Comparison of ENCODE assay signal across 17 cellular contexts in the genomic region with DNA sequence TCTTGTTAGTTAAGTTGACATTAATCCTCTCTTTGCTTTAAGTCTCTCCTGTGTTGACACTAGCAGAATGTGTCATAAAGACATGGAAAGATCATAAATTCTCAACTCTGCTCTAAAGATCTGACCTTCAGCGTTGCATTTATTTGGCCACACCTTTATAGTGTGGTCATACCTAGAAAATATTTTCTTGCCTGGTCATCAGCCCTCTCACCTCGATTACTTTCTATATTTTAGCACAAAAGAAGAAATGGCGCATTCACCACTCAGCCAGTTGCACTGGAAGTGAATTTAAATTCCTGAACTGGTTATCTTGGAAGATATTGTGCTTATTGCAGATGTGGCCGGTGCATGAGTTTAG.
DNase-seq lines count a peak whose midpoint lies in the region; ATAC-seq, FAIRE-seq and TF ChIP-seq lines count a peak whose summit lies in the region.
"Had no signal": no experiment of that assay in that cellular context is flagged by ENCODE, and none has a peak within 500 bp of the region (broad histone marks: within the 10 kb centered on the region; RNA-seq: fewer than 3 reads in every experiment).

No MANE protein-coding gene starts in this region.

- no TSS peak for BruUV-seq in Calu3 (replicated peaks; lab: Mats Ljungman, UMichigan)

- H3K9me3 Mint-ChIP-seq in stimulated activated naive CD8-positive, alpha-beta T cell treated with anti-CD3 and anti-CD28 coated beads, Interleukin-15, Interleukin-2, amounts not matched to agents 100 ng/mL and 50 ng/mL, for 24 hours, result no peaks in the 10 kb centered on the region
- H3K9me3 Mint-ChIP-seq in activated CD4-positive, alpha-beta memory T cell treated with anti-CD3 and anti-CD28 coated beads for 36 hours, result no peaks in the 10 kb centered on the region
- H3K9me3 Mint-ChIP-seq in osteocyte (ENCODE audit: unreplicated experiment) (no peaks in the 10 kb centered on the region), Calu3 (ENCODE audit: low read depth, unreplicated experiment) (no peaks in the 10 kb centered on the region)

- H3K27me3 Mint-ChIP-seq in stimulated activated naive CD8-positive, alpha-beta T cell treated with anti-CD3 and anti-CD28 coated beads, Interleukin-15, Interleukin-2, amounts not matched to agents 100 ng/mL and 50 ng/mL, for 24 hours, result peaks cover 4% of the 10 kb centered on the region
- H3K27me3 Mint-ChIP-seq in activated CD4-positive, alpha-beta memory T cell treated with anti-CD3 and anti-CD28 coated beads for 36 hours, result no peaks in the 10 kb centered on the region
- H3K27me3 Mint-ChIP-seq in osteocyte (ENCODE audit: unreplicated experiment) (peaks cover 6% of the 10 kb centered on the region), Calu3 (ENCODE audit: unreplicated experiment) (peaks cover 23% of the 10 kb centered on the region)

- H3K27ac Mint-ChIP-seq in stimulated activated naive CD8-positive, alpha-beta T cell treated with anti-CD3 and anti-CD28 coated beads, Interleukin-15, Interleukin-2, amounts not matched to agents 100 ng/mL and 50 ng/mL, for 24 hours, result peak overlapping the region; percentile 96
- H3K27ac Mint-ChIP-seq in activated CD4-positive, alpha-beta memory T cell treated with anti-CD3 and anti-CD28 coated beads for 36 hours, result peak overlapping the region; percentile 79
- no peak overlapping the region for H3K27ac Mint-ChIP-seq in osteocyte (ENCODE audit: unreplicated experiment)
- no peak overlapping the region for H3K27ac Mint-ChIP-seq in Calu3 (ENCODE audit: unreplicated experiment)

- ATAC-seq in stimulated activated naive CD8-positive, alpha-beta T cell treated with anti-CD3 and anti-CD28 coated beads, Interleukin-15, Interleukin-2, amounts not matched to agents 100 U/mL and 50 U/mL, for 24 hours, result no peak
- peak; percentile 86 for ATAC-seq in left colon

- DNase-seq in stimulated activated naive CD8-positive, alpha-beta T cell treated with anti-CD3 and anti-CD28 coated beads, Interleukin-15, Interleukin-2, amounts not matched to agents 100 U/mL and 50 U/mL, for 24 hours, result no peak
- DNase-seq in activated CD4-positive, alpha-beta memory T cell treated with anti-CD3 and anti-CD28 coated beads for 36 hours, result no peak
- DNase-seq in left colon (no peak), urothelium cell line (ENCODE audit: low spot score) (peak; percentile 39), iPS-NIHi11 (ENCODE audit: low spot score) (no peak), osteocyte (ENCODE audit: extremely low spot score, unreplicated experiment) (no peak), Calu3 (no peak)
- DNase-seq: activated CD4-positive, alpha-beta T cell treated with anti-CD3 and anti-CD28 coated beads, Interleukin-2, amount 50 U/mL, for 1 hour; activated gamma-delta T cell; effector CD4-positive, alpha-beta T cell; GM23248; mesenchymal stem cell; NCI-H187; NCI-H524 treated with DMSO at 0.1 percent for 48 hours; RPMI8226; T1000 had no signal

- no peaks in the 10 kb centered on the region for H3K36me3 Mint-ChIP-seq in stimulated activated naive CD8-positive, alpha-beta T cell treated with anti-CD3 and anti-CD28 coated beads, Interleukin-15, Interleukin-2, amounts not matched to agents 100 ng/mL and 50 ng/mL, for 24 hours (ENCODE audit: low read depth)
- no peaks in the 10 kb centered on the region for H3K36me3 Mint-ChIP-seq in activated CD4-positive, alpha-beta memory T cell treated with anti-CD3 and anti-CD28 coated beads for 36 hours
- H3K36me3 Mint-ChIP-seq in osteocyte (ENCODE audit: unreplicated experiment) (no peaks in the 10 kb centered on the region), Calu3 (ENCODE audit: insufficient read depth, unreplicated experiment) (no peaks in the 10 kb centered on the region)

- peaks cover 58% of the 10 kb centered on the region for H3K4me1 Mint-ChIP-seq in stimulated activated naive CD8-positive, alpha-beta T cell treated with anti-CD3 and anti-CD28 coated beads, Interleukin-15, Interleukin-2, amounts not matched to agents 100 ng/mL and 50 ng/mL, for 24 hours (ENCODE audit: low read depth)
- peaks cover 46% of the 10 kb centered on the region for H3K4me1 Mint-ChIP-seq in activated CD4-positive, alpha-beta memory T cell treated with anti-CD3 and anti-CD28 coated beads for 36 hours (ENCODE audit: low read depth)
- peaks cover 2% of the 10 kb centered on the region for H3K4me1 Mint-ChIP-seq in osteocyte (ENCODE audit: unreplicated experiment)
- H3K4me1 Mint-ChIP-seq in Calu3 (ENCODE audit: low read depth, unreplicated experiment), result peaks cover 18% of the 10 kb centered on the region

- CTCF ChIA-PET in activated CD4-positive, alpha-beta memory T cell treated with anti-CD3 and anti-CD28 coated beads for 36 hours (lab: Charles Lee), result interaction anchor here (1.1 to 1.6 kb wide), 4 partner anchors 28 to 122 kb away, joined by 3 to 6 read pairs (median 4); partner anchors contain the start of gene PDCD4
- CTCF ChIA-PET in Calu3 (lab: Charles Lee), result interaction anchor here (1.1 kb wide), 1 partner anchor 28 kb away, joined by 3 read pairs; no protein-coding TSS in a partner anchor

- no peak for TF ChIP-seq CTCF in osteocyte (IDR thresholded peaks at IDR 0.05)
- no peak for TF ChIP-seq CTCF in Calu3 (IDR thresholded peaks at IDR 0.05; ENCODE audit: unreplicated experiment)

- peak overlapping the region; percentile 79 for H3K4me3 Mint-ChIP-seq in stimulated activated naive CD8-positive, alpha-beta T cell treated with anti-CD3 and anti-CD28 coated beads, Interleukin-15, Interleukin-2, amounts not matched to agents 100 ng/mL and 50 ng/mL, for 24 hours
- H3K4me3 Mint-ChIP-seq in activated CD4-positive, alpha-beta memory T cell treated with anti-CD3 and anti-CD28 coated beads for 36 hours, result no peak overlapping the region
- H3K4me3 Mint-ChIP-seq in osteocyte (ENCODE audit: unreplicated experiment) (no peak overlapping the region), Calu3 (ENCODE audit: low read depth, unreplicated experiment) (no peak overlapping the region)

- no peak for FAIRE-seq in urothelium cell line (lab: Jason Lieb, UNC)

- POLR2A ChIA-PET in activated CD4-positive, alpha-beta memory T cell treated with anti-CD3 and anti-CD28 coated beads for 36 hours (lab: Charles Lee), result interaction anchor here (1.0 to 2.0 kb wide), 9 partner anchors 24 to 144 kb away, joined by 3 to 7 read pairs (median 4); partner anchors contain the start of genes BBIP1 and PDCD4

- intact Hi-C loops in activated CD4-positive, alpha-beta memory T cell treated with anti-CD3 and anti-CD28 coated beads for 36 hours (cut with micrococcal nuclease), result loop anchor here (2.0 kb wide), 2 partner anchors 28 to 68 kb away; no protein-coding TSS in a partner anchor
- intact Hi-C loops in left colon (cut with DNase I, micrococcal nuclease) (no loop called here), Calu3 (cut with micrococcal nuclease; ENCODE audit: unreplicated experiment) (no loop called here)

Comparison
In these comparisons a context has a peak if more than half of its experiments do, and no peak if none do; other contexts are left out.
1. H3K27ac Mint-ChIP-seq: peak in stimulated activated naive CD8-positive, alpha-beta T cell treated with anti-CD3 and anti-CD28 coated beads, Interleukin-15, Interleukin-2, amounts not matched to agents 100 ng/mL and 50 ng/mL, for 24 hours (single experiment) and activated CD4-positive, alpha-beta memory T cell treated with anti-CD3 and anti-CD28 coated beads for 36 hours (single experiment); none in osteocyte (single experiment) and Calu3 (single experiment).